Comparison of ENCODE assay signal across 24 cellular contexts in genomic region chr2:45191972-45192371, GRCh38.
DNase-seq lines count a peak whose midpoint lies in the region; ATAC-seq, FAIRE-seq and TF ChIP-seq lines count a peak whose summit lies in the region.
"Had no signal": no experiment of that assay in that cellular context is flagged by ENCODE, and none has a peak within 500 bp of the region (broad histone marks: within the 10 kb centered on the region; RNA-seq: fewer than 3 reads in every experiment).

No MANE protein-coding gene starts in this region.

- DNase-seq in adipocyte (ENCODE audit: low read depth), result no peak
- DNase-seq in fibroblast of the aortic adventitia (ENCODE audit: low read depth), result peak; percentile 65
- DNase-seq in left lung, result peak in 1 of 2 donors; percentile 66
- no peak for DNase-seq in GM19239 (ENCODE audit: insufficient read length, low spot score)
- DNase-seq in activated CD8-positive, alpha-beta T cell treated with anti-CD3 and anti-CD28 coated beads, Interleukin-2, amount 10 ng/mL, durations not matched to agents 7 days and 5 days, result no peak
- DNase-seq: activated CD4-positive, CD25-positive, alpha-beta regulatory T cell; activated CD8-positive, alpha-beta T cell treated with anti-CD3 and anti-CD28 coated beads for 36 hours; activated naive CD4-positive, alpha-beta T cell treated with Interleukin-2 at 50 U/mL for 16 hours; activated T-cell treated with anti-CD3 and anti-CD28 coated beads, Interleukin-2, amount 50 U/mL, for 1 hour; anterior cingulate cortex; CD4-positive, alpha-beta T cell; DMS 273 treated with DMSO at 0.1 percent for 48 hours; HFFc6; left colon; NCI-H1436; NCI-H510A treated with DMSO at 0.1 percent for 48 hours; retina; T-helper 9 cell had no signal

- peaks cover 20% of the 10 kb centered on the region for H3K27me3 Mint-ChIP-seq in activated CD8-positive, alpha-beta T cell treated with anti-CD3 and anti-CD28 coated beads, Interleukin-2, amount 10 ng/mL, durations not matched to agents 7 days and 5 days (ENCODE audit: low read depth)

- no peaks in the 10 kb centered on the region for H3K36me3 Mint-ChIP-seq in activated CD8-positive, alpha-beta T cell treated with anti-CD3 and anti-CD28 coated beads, Interleukin-2, amount 10 ng/mL, durations not matched to agents 7 days and 5 days (ENCODE audit: low read depth)

- no peak for FAIRE-seq in GM19239 (lab: Jason Lieb, UNC)
- FAIRE-seq: colon, frontal cortex, GM18507 had no signal

- TF ChIP-seq CTCF in fibroblast of the aortic adventitia (IDR thresholded peaks at IDR 0.05; ENCODE audit: insufficient read depth, low read length), result no peak
- TF ChIP-seq CTCF in left lung (IDR thresholded peaks at IDR 0.05), result no peak

- H3K36me3 ChIP-seq in adipocyte (ENCODE audit: control insufficient read depth, insufficient read depth, low read length, severe bottlenecking) (no peaks in the 10 kb centered on the region), left lung (no peaks in the 10 kb centered on the region), skeletal muscle satellite cell (ENCODE audit: insufficient read depth, low read length) (no peaks in the 10 kb centered on the region)

- H3K4me2 ChIP-seq in skeletal muscle satellite cell (ENCODE audit: low read length), result peak overlapping the region; percentile 79

- H3K9me3 Mint-ChIP-seq in activated CD8-positive, alpha-beta T cell treated with anti-CD3 and anti-CD28 coated beads, Interleukin-2, amount 10 ng/mL, durations not matched to agents 7 days and 5 days (ENCODE audit: insufficient read depth), result no peaks in the 10 kb centered on the region
- H3K9me3 Mint-ChIP-seq: activated CD8-positive, alpha-beta T cell treated with anti-CD3 and anti-CD28 coated beads for 36 hours; CD4-positive, alpha-beta T cell; HFFc6 had no signal

- peak overlapping the region; percentile 55 for H3K4me3 ChIP-seq in adipocyte (ENCODE audit: low read length)
- no peak overlapping the region for H3K4me3 ChIP-seq in fibroblast of the aortic adventitia (ENCODE audit: low read depth, low read length)
- no peak overlapping the region for H3K4me3 ChIP-seq in left lung
- H3K4me3 ChIP-seq in skeletal muscle satellite cell (ENCODE audit: low read length), result peak overlapping the region; percentile 62

- CTCF ChIA-PET in activated CD8-positive, alpha-beta T cell treated with anti-CD3 and anti-CD28 coated beads, Interleukin-2, amount 10 ng/mL, durations not matched to agents 7 days and 5 days (lab: Charles Lee), result no interaction called here

- H3K9me3 ChIP-seq in adipocyte (ENCODE audit: control insufficient read depth, low read length) (no peaks in the 10 kb centered on the region), left lung (no peaks in the 10 kb centered on the region), skeletal muscle satellite cell (replicated peaks; ENCODE audit: low read length) (no peaks in the 10 kb centered on the region)

- POLR2A ChIA-PET in activated CD8-positive, alpha-beta T cell treated with anti-CD3 and anti-CD28 coated beads, Interleukin-2, amount 10 ng/mL, durations not matched to agents 7 days and 5 days (lab: Charles Lee), result no interaction called here

- intact Hi-C loops in left lung (cut with DNase I), result no loop called here

- ATAC-seq in left lung (peak; percentile 80), HG02798 (IDR thresholded peaks at IDR 0.05; ENCODE audit: poor library complexity, unreplicated experiment) (no peak)
- no peak for ATAC-seq in activated CD8-positive, alpha-beta T cell treated with anti-CD3 and anti-CD28 coated beads, Interleukin-2, amount 10 ng/mL, durations not matched to agents 7 days and 5 days
- ATAC-seq: activated CD8-positive, alpha-beta T cell treated with anti-CD3 and anti-CD28 coated beads for 36 hours; left colon had no signal

- no peak overlapping the region for H3K27ac Mint-ChIP-seq in activated CD8-positive, alpha-beta T cell treated with anti-CD3 and anti-CD28 coated beads, Interleukin-2, amount 10 ng/mL, durations not matched to agents 7 days and 5 days
- H3K27ac Mint-ChIP-seq: activated CD8-positive, alpha-beta T cell treated with anti-CD3 and anti-CD28 coated beads for 36 hours; CD4-positive, alpha-beta T cell; HFFc6 had no signal

- H3K9ac ChIP-seq in adipocyte (ENCODE audit: low read length) (peak overlapping the region; percentile 61), skeletal muscle satellite cell (ENCODE audit: low read depth, low read length) (peak overlapping the region; percentile 89)

- no peaks in the 10 kb centered on the region for H3K4me1 Mint-ChIP-seq in activated CD8-positive, alpha-beta T cell treated with anti-CD3 and anti-CD28 coated beads, Interleukin-2, amount 10 ng/mL, durations not matched to agents 7 days and 5 days (ENCODE audit: low read depth)

- H3K27me3 ChIP-seq in adipocyte (replicated peaks; ENCODE audit: control insufficient read depth, insufficient read depth, low read length), result no peaks in the 10 kb centered on the region
- peaks cover 0 to 7% of the 10 kb centered on the region in 2 donors for H3K27me3 ChIP-seq in left lung
- H3K27me3 ChIP-seq in skeletal muscle satellite cell (ENCODE audit: control insufficient read depth, insufficient read depth, low read length), result no peaks in the 10 kb centered on the region

- H3K4me3 Mint-ChIP-seq in activated CD8-positive, alpha-beta T cell treated with anti-CD3 and anti-CD28 coated beads, Interleukin-2, amount 10 ng/mL, durations not matched to agents 7 days and 5 days, result no peak overlapping the region
- H3K4me3 Mint-ChIP-seq: activated CD8-positive, alpha-beta T cell treated with anti-CD3 and anti-CD28 coated beads for 36 hours; CD4-positive, alpha-beta T cell; HFFc6 had no signal

- H3K27ac ChIP-seq in left lung, result no peak overlapping the region
- H3K27ac ChIP-seq: HL-60 had no signal

- H3K4me1 ChIP-seq in adipocyte (ENCODE audit: control insufficient read depth, insufficient read depth, low read length) (peaks cover 32% of the 10 kb centered on the region), left lung (no peaks in the 10 kb centered on the region), skeletal muscle satellite cell (ENCODE audit: control insufficient read depth, insufficient read depth, low read length) (peaks cover 45% of the 10 kb centered on the region)

Comparison
In these comparisons a context has a peak if more than half of its experiments do, and no peak if none do; other contexts are left out.
1. H3K4me3 ChIP-seq: peak in adipocyte (single experiment) and skeletal muscle satellite cell (single experiment); none in fibroblast of the aortic adventitia (single experiment) and left lung (0 of 2).